29 cellular contexts compared by ENCODE assay signal in genomic region chr7:11319491-11320274, GRCh38.
DNase-seq lines count a peak whose midpoint lies in the region; ATAC-seq and TF ChIP-seq lines count a peak whose summit lies in the region.
"Had no signal": no experiment of that assay in that cellular context is flagged by ENCODE, and none has a peak within 500 bp of the region (broad histone marks: within the 10 kb centered on the region; RNA-seq: fewer than 3 reads in every experiment).

No MANE protein-coding gene starts in this region.

- H3K27ac ChIP-seq in RWPE1: no peak overlapping the region
- H3K27ac ChIP-seq: coronary artery, ovary, Peyer's patch, right atrium auricular region, SK-N-MC, transverse colon had no signal

- POLR2A ChIA-PET in RWPE1 (lab: Yijun Ruan, JAX; ENCODE audit: low non-redundant PET): no interaction called here

- no peak overlapping the region for H3K4me3 ChIP-seq in epithelial cell of esophagus (ENCODE audit: low read length)
- H3K4me3 ChIP-seq: coronary artery, K562, ovary, Peyer's patch, right atrium auricular region, SK-N-MC, transverse colon had no signal

- ATAC-seq in HG03159 (IDR thresholded peaks at IDR 0.05; ENCODE audit: unreplicated experiment): no peak
- ATAC-seq: activated naive CD8-positive, alpha-beta T cell treated with anti-CD3 and anti-CD28 coated beads, Interleukin-2, amount 50 U/mL, for 24 hours; K562; left ventricle myocardium superior had no signal

- CTCF ChIA-PET in RWPE1 (lab: Yijun Ruan, JAX): interaction anchor here (0.6 kb wide), 1 partner anchor 130 kb away, joined by 3 read pairs; no protein-coding TSS in a partner anchor

- TF ChIP-seq CTCF in RWPE1 (conservative IDR thresholded peaks at IDR 0.05; ENCODE audit: low read depth): no peak
- no peak for TF ChIP-seq CTCF in epithelial cell of esophagus (IDR thresholded peaks at IDR 0.05; ENCODE audit: insufficient read depth, low read depth, low read length, missing control alignments)

- DNase-seq in NOMO-1 treated with DMSO at 0.1 percent for 48 hours (lab: John Stamatoyannopoulos, UW; ENCODE audit: unreplicated experiment) (peak; percentile 15), NOMO-1 treated with dmso at 0.1 percent for 144 hours (lab: John Stamatoyannopoulos, UW; ENCODE audit: unreplicated experiment) (no peak), RWPE1 (ENCODE audit: low spot score) (peak; percentile 6), epithelial cell of esophagus (ENCODE audit: low read depth) (peak; percentile 86), stromal cell of bone marrow (ENCODE audit: low read depth) (peak; percentile 43)
- no peak for DNase-seq in activated naive CD4-positive, alpha-beta T cell (lab: John Stamatoyannopoulos, UW)
- no peak for DNase-seq in activated CD4-positive, alpha-beta T cell treated with anti-CD3 and anti-CD28 coated beads, Interleukin-2, amount 50 U/mL, for 4 hours
- DNase-seq: 8988T; activated CD4-positive, alpha-beta memory T cell treated with anti-CD3 and anti-CD28 coated beads, Interleukin-2, amount 10 ng/mL, durations not matched to agents 7 days and 5 days; activated CD4-positive, CD25-positive, alpha-beta regulatory T cell; activated effector memory CD4-positive, alpha-beta T cell treated with anti-CD3 and anti-CD28 coated beads, Interleukin-2, amount 50 U/mL, for 16 hours; activated naive CD8-positive, alpha-beta T cell treated with anti-CD3 and anti-CD28 coated beads, Interleukin-2, amount 50 U/mL, for 24 hours; AML-193; DMS53; endodermal cell; immature natural killer cell; left ventricle myocardium superior; NCI-H1105 treated with DMSO at 0.1 percent for 48 hours; NCI-H2081 treated with DMSO at 0.1 percent for 48 hours; NCI-H446; ovary; Peyer's patch; T-helper 2 cell; transverse colon had no signal

Comparison
In these comparisons a context has a peak if more than half of its experiments do, and no peak if none do; other contexts are left out.
1. DNase-seq: peak in NOMO-1 treated with DMSO at 0.1 percent for 48 hours (single experiment), RWPE1 (single experiment), epithelial cell of esophagus (single experiment) and stromal cell of bone marrow (single experiment); none in NOMO-1 treated with dmso at 0.1 percent for 144 hours (single experiment), activated naive CD4-positive, alpha-beta T cell (0 of 4) and activated CD4-positive, alpha-beta T cell treated with anti-CD3 and anti-CD28 coated beads, Interleukin-2, amount 50 U/mL, for 4 hours (0 of 2).